Comparison of ENCODE assay signal across 1 cellular context in genomic region chr2:241810304-241811208, GRCh38.
A peak's percentile ranks its signal among the peaks of the same experiment; 100 is the strongest.
TF ChIP-seq lines count a peak whose summit lies in the region.

No MANE protein-coding gene starts in this region.

TF ChIP-seq in GM12878, 131 proteins besides CTCF, POLR2A, EP300 and RAD21:
- TF ChIP-seq FOXM1 (IDR thresholded peaks at IDR 0.05; ENCODE audit: low read depth, low read length) (no peak), USF1 (IDR thresholded peaks at IDR 0.05; ENCODE audit: borderline replicate concordance, extremely low read length, insufficient read depth, low read depth, low read length) (peak; percentile 34), ZBTB11 (CRISPR knock-in tag; IDR thresholded peaks at IDR 0.05) (no peak), SUZ12 (IDR thresholded peaks at IDR 0.05; ENCODE audit: unreplicated experiment) (no peak), RAD51 (IDR thresholded peaks at IDR 0.05) (peak; percentile 81)
TF ChIP-seq in GM12878: peak in this region for 2.
